In the genomic region with DNA sequence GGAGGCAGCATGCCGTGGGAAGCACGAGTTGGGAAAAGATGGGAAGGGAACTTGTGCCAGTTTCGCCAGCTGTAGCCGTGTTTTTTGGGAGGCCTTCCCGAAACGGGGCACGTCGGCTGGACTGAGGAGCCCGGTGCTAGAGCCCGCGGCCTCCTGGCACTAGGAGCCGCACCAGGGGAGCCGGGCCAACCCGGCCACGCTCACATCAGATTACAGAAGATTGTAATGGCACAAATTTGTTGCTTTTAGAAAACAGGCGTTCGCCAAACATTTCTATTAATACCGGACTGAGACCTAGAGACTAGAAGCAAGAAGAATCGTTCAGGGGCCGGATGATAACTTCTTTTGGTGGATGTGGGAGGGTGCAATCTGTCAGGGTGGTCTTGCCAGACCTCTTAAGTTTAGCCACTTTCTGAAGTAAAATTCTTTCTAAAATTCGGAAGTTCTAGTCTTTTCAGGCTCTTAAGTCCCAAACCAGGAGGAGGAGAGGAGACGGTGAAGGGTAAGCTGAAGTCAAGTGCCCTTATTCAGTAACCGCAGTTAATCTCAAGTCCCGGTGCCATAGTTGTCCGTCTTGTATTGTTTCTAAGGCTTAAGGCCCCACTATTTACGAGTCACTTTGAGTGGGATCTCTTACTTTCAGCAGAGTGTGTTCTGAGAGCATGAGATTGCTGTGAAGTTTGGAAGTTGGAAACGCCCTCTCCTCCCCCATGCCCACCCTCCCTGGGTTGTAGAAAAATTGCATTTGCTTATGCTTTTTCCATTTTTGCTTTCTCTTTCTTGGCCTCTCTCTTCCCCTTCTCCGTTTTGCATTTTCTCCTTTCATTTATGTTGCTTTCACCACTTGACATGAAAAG, we compare ENCODE assay signal across 8 cellular contexts. TPM values are rescaled to one million over a fixed set of nuclear protein-coding genes. Genes with fewer than 3 reads are reported as not detected.
A peak's percentile ranks its signal among the peaks of the same experiment; 100 is the strongest.
DNase-seq lines count a peak whose midpoint lies in the region; ATAC-seq and TF ChIP-seq lines count a peak whose summit lies in the region.

No MANE protein-coding gene starts in this region.

- 0 to 1% methylated on average over 28 of the region's 28 CpGs for WGBS in aorta, 2 donors

- H3K36me3 Mint-ChIP-seq in activated B cell treated with CpG ODN at 0.5 μM for 24 hours (ENCODE audit: low read depth) (peaks cover 47% of the 10 kb centered on the region), endothelial cell (ENCODE audit: low read depth, unreplicated experiment) (peaks cover 14% of the 10 kb centered on the region)

- H3K9me3 Mint-ChIP-seq in activated B cell treated with CpG ODN at 0.5 μM for 24 hours: no peaks in the 10 kb centered on the region
- H3K9me3 Mint-ChIP-seq in endothelial cell (ENCODE audit: unreplicated experiment): no peaks in the 10 kb centered on the region

- no peak for ATAC-seq in activated B cell treated with CpG ODN at 0.5 μM for 24 hours (ENCODE audit: low read depth)
- peak; percentile 63 for ATAC-seq in aorta (ENCODE audit: low FRiP score)
- no peak for ATAC-seq in HG02759 (IDR thresholded peaks at IDR 0.05; ENCODE audit: unreplicated experiment)
- ATAC-seq in GM18861 (IDR thresholded peaks at IDR 0.05; ENCODE audit: unreplicated experiment): no peak

- H3K9me3 ChIP-seq in muscle layer of duodenum (ENCODE audit: control insufficient read depth in 1 of 2, low read length in 2 of 2) (no peaks in the 10 kb centered on the region), aorta (ENCODE audit: control insufficient read depth, low read length) (no peaks in the 10 kb centered on the region)

- H3K4me1 Mint-ChIP-seq in activated B cell treated with CpG ODN at 0.5 μM for 24 hours (peaks cover 58% of the 10 kb centered on the region), endothelial cell (ENCODE audit: unreplicated experiment) (peaks cover 35% of the 10 kb centered on the region)

- H3K27ac ChIP-seq in muscle layer of duodenum (ENCODE audit: low read length): peak overlapping the region; percentile 84
- peak overlapping the region; percentile 54 to 89 for H3K27ac ChIP-seq in aorta (ENCODE audit: low read depth in 1 of 2, low read length in 2 of 2)

- no peaks in the 10 kb centered on the region for H3K36me3 ChIP-seq in muscle layer of duodenum (ENCODE audit: control insufficient read depth in 1 of 2, insufficient read depth in 2 of 2, low read length in 2 of 2)
- H3K36me3 ChIP-seq in aorta (ENCODE audit: control insufficient read depth in 1 of 2, insufficient read depth in 2 of 2, low read length in 1 of 2): no peaks in the 10 kb centered on the region

- H3K27me3 ChIP-seq in muscle layer of duodenum (ENCODE audit: low read depth, low read length): no peaks in the 10 kb centered on the region
- no peaks in the 10 kb centered on the region for H3K27me3 ChIP-seq in aorta (ENCODE audit: control insufficient read depth in 1 of 2, insufficient read depth in 2 of 2, low read length in 1 of 2)

- peak overlapping the region; percentile 99 for H3K4me3 Mint-ChIP-seq in activated B cell treated with CpG ODN at 0.5 μM for 24 hours
- peak overlapping the region; percentile 91 for H3K4me3 Mint-ChIP-seq in endothelial cell (ENCODE audit: unreplicated experiment)

- peak; percentile 60 for DNase-seq in AG20443 (ENCODE audit: low spot score)
- peak; percentile 36 for DNase-seq in HPDE6-E6E7 (ENCODE audit: extremely low spot score)
- peak; percentile 34 for DNase-seq in activated B cell treated with CpG ODN at 0.5 μM for 24 hours
- peak; percentile 33 for DNase-seq in endothelial cell (ENCODE audit: low spot score)
- peak; percentile 69 to 79 for DNase-seq in aorta

- CTCF ChIA-PET in activated B cell treated with CpG ODN at 0.5 μM for 24 hours (lab: Charles Lee): interaction anchor here (0.6 to 2.3 kb wide), 8 partner anchors 8 to 86 kb away, joined by 3 to 9 read pairs (median 6); no protein-coding TSS in a partner anchor

- POLR2A ChIA-PET in activated B cell treated with CpG ODN at 0.5 μM for 24 hours (lab: Charles Lee): interaction anchor here (0.9 to 11.4 kb wide), 12 partner anchors 12 to 87 kb away, joined by 3 to 256 read pairs (median 5); no protein-coding TSS in a partner anchor

- intact Hi-C loops in activated B cell treated with CpG ODN at 0.5 μM for 24 hours (cut with micrococcal nuclease): loop anchor here (1.0 to 2.0 kb wide), 5 partner anchors 10 to 557 kb away; a partner anchor contains a TSS
- intact Hi-C loops in aorta (cut with DNase I): loop anchor here (5.0 kb wide), 2 partner anchors 66 to 76 kb away; no protein-coding TSS in a partner anchor

- H3K4me3 ChIP-seq in muscle layer of duodenum (ENCODE audit: low read depth in 1 of 2, low read length in 2 of 2) (peak overlapping the region; percentile 73 to 94), aorta (ENCODE audit: low read length in 2 of 2) (peak overlapping the region; percentile 83 to 96)

- no peak for TF ChIP-seq CTCF in activated B cell treated with CpG ODN at 0.5 μM for 24 hours (IDR thresholded peaks at IDR 0.05)
- TF ChIP-seq CTCF in endothelial cell (IDR thresholded peaks at IDR 0.05; ENCODE audit: unreplicated experiment): no peak

- H3K4me1 ChIP-seq in muscle layer of duodenum (ENCODE audit: control insufficient read depth in 1 of 2, insufficient read depth in 2 of 2, low read length in 2 of 2) (peaks cover 14 to 23% of the 10 kb centered on the region in 2 donors), aorta (ENCODE audit: control insufficient read depth in 1 of 2, insufficient read depth in 2 of 2, low read length in 2 of 2) (peaks cover 0 to 3% of the 10 kb centered on the region in 2 donors)

- H3K27ac Mint-ChIP-seq in activated B cell treated with CpG ODN at 0.5 μM for 24 hours (peak overlapping the region; percentile 96), endothelial cell (ENCODE audit: unreplicated experiment) (peak overlapping the region; percentile 77)

- no peaks in the 10 kb centered on the region for H3K27me3 Mint-ChIP-seq in activated B cell treated with CpG ODN at 0.5 μM for 24 hours
- peaks cover 9% of the 10 kb centered on the region for H3K27me3 Mint-ChIP-seq in endothelial cell (ENCODE audit: unreplicated experiment)

RNA-seq across cellular contexts. Expression of a gene that starts 1.4 kb away (rescaled TPM):
- total RNA-seq in activated B cell treated with CpG ODN at 0.5 μM for 24 hours (90.9 and 95.7 TPM in 2 replicates), endothelial cell (ENCODE audit: unreplicated experiment) (43.5 TPM), aorta (100 to 1,000 TPM; 197 to 418 TPM)
- polyA plus RNA-seq in aorta: 100 to 1,000 TPM in 1 of 2 donors, 10 to 100 TPM in 1; 85.1 to 445 TPM
